ENCODE assay signal across 8 cellular contexts in genomic region chr17:32523017-32523680, GRCh38. TPM values are rescaled to one million over a fixed set of nuclear protein-coding genes. Genes with fewer than 3 reads are reported as not detected.
DNase-seq lines count a peak whose midpoint lies in the region; ATAC-seq and TF ChIP-seq lines count a peak whose summit lies in the region.

No MANE protein-coding gene starts in this region.

- peaks cover 64% of the 10 kb centered on the region for H3K4me1 Mint-ChIP-seq in activated naive CD8-positive, alpha-beta T cell treated with anti-CD3 and anti-CD28 coated beads for 36 hours

- H3K27me3 Mint-ChIP-seq in activated naive CD8-positive, alpha-beta T cell treated with anti-CD3 and anti-CD28 coated beads for 36 hours = no peaks in the 10 kb centered on the region

- peak; percentile 80 for DNase-seq in GM10266 (ENCODE audit: extremely low spot score)
- peak; percentile 63 for DNase-seq in activated naive CD8-positive, alpha-beta T cell treated with anti-CD3 and anti-CD28 coated beads for 36 hours
- DNase-seq in 8988T = no peak
- no peak for DNase-seq in NCI-H1048 (lab: John Stamatoyannopoulos, UW)
- no peak for DNase-seq in dedifferentiated amniotic fluid mesenchymal stem cell (ENCODE audit: extremely low spot score)

- no peak for TF ChIP-seq CTCF in GM10266 (IDR thresholded peaks at IDR 0.05; ENCODE audit: control insufficient read depth, insufficient read depth, low read depth, missing control alignments)

- H3K9me3 Mint-ChIP-seq in activated naive CD8-positive, alpha-beta T cell treated with anti-CD3 and anti-CD28 coated beads for 36 hours = peaks cover 5% of the 10 kb centered on the region

- peak overlapping the region; percentile 7 for H3K4me3 Mint-ChIP-seq in activated naive CD8-positive, alpha-beta T cell treated with anti-CD3 and anti-CD28 coated beads for 36 hours

- peak; percentile 48 for ATAC-seq in GM19467 (IDR thresholded peaks at IDR 0.05; ENCODE audit: unreplicated experiment)
- peak; percentile 50 for ATAC-seq in HG03457 (IDR thresholded peaks at IDR 0.05; ENCODE audit: unreplicated experiment)
- ATAC-seq in SK-N-SH treated with all-trans-retinoic acid at 6 μM for 48 hours = no peak

- H3K36me3 Mint-ChIP-seq in activated naive CD8-positive, alpha-beta T cell treated with anti-CD3 and anti-CD28 coated beads for 36 hours = peaks cover 13% of the 10 kb centered on the region

- peak overlapping the region; percentile 94 for H3K27ac Mint-ChIP-seq in activated naive CD8-positive, alpha-beta T cell treated with anti-CD3 and anti-CD28 coated beads for 36 hours

TF ChIP-seq in SK-N-SH treated with all-trans-retinoic acid at 6 μM for 48 hours, 23 proteins besides CTCF, POLR2A, EP300 and RAD21:
- TF ChIP-seq ARNTL (CRISPR knock-in tag; IDR thresholded peaks at IDR 0.05; ENCODE audit: borderline replicate concordance, low read depth) (no peak), ISL1 (CRISPR knock-in tag; IDR thresholded peaks at IDR 0.05) (no peak), PPARA (CRISPR knock-in tag; IDR thresholded peaks at IDR 0.05; ENCODE audit: borderline replicate concordance) (no peak), RARB (CRISPR knock-in tag; IDR thresholded peaks at IDR 0.05) (no peak), SNAI2 (CRISPR knock-in tag; IDR thresholded peaks at IDR 0.05) (no peak), ZNF70 (CRISPR knock-in tag; IDR thresholded peaks at IDR 0.05) (no peak), CSDC2 (CRISPR knock-in tag; IDR thresholded peaks at IDR 0.05) (no peak), ZFP3 (CRISPR knock-in tag; IDR thresholded peaks at IDR 0.05) (no peak), CREB5 (CRISPR knock-in tag; IDR thresholded peaks at IDR 0.05; ENCODE audit: low read depth) (no peak), TCF4 (CRISPR knock-in tag; IDR thresholded peaks at IDR 0.05; ENCODE audit: borderline replicate concordance) (no peak), ZFP30 (CRISPR knock-in tag; IDR thresholded peaks at IDR 0.05) (no peak), TSHZ2 (CRISPR knock-in tag; IDR thresholded peaks at IDR 0.05) (no peak), ZC3H10 (CRISPR knock-in tag; IDR thresholded peaks at IDR 0.05) (no peak), BACH2 (CRISPR knock-in tag; IDR thresholded peaks at IDR 0.05; ENCODE audit: borderline replicate concordance) (no peak), OSR1 (CRISPR knock-in tag; IDR thresholded peaks at IDR 0.05) (no peak), ZNF565 (CRISPR knock-in tag; conservative IDR thresholded peaks at IDR 0.05; ENCODE audit: low read depth) (no peak), CSRNP3 (CRISPR knock-in tag; IDR thresholded peaks at IDR 0.05) (no peak), ESRRG (CRISPR knock-in tag; IDR thresholded peaks at IDR 0.05) (no peak)
- TF ChIP-seq, protein P1, sequence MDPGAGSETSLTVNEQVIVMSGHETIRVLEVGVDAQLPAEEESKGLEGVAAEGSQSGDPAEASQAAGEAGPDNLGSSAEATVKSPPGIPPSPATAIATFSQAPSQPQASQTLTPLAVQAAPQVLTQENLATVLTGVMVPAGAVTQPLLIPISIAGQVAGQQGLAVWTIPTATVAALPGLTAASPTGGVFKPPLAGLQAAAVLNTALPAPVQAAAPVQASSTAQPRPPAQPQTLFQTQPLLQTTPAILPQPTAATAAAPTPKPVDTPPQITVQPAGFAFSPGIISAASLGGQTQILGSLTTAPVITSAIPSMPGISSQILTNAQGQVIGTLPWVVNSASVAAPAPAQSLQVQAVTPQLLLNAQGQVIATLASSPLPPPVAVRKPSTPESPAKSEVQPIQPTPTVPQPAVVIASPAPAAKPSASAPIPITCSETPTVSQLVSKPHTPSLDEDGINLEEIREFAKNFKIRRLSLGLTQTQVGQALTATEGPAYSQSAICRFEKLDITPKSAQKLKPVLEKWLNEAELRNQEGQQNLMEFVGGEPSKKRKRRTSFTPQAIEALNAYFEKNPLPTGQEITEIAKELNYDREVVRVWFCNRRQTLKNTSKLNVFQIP (CRISPR knock-in tag; IDR thresholded peaks at IDR 0.05; ENCODE audit: borderline replicate concordance, low read depth) = no peak
TF ChIP-seq in SK-N-SH treated with all-trans-retinoic acid at 6 μM for 48 hours: peak in this region for 0.

RNA-seq across cellular contexts. Expression of gene CDK5R1, which starts 36.4 kb away (rescaled TPM):
- total RNA-seq in activated naive CD8-positive, alpha-beta T cell treated with anti-CD3 and anti-CD28 coated beads for 36 hours = 1 to 10 TPM; 9.7 to 9.9 TPM

Comparison
In these comparisons a context has a peak if more than half of its experiments do, and no peak if none do; other contexts are left out.
1. DNase-seq: peak in GM10266 (single experiment) and activated naive CD8-positive, alpha-beta T cell treated with anti-CD3 and anti-CD28 coated beads for 36 hours (single experiment); none in 8988T (single experiment), NCI-H1048 (single experiment) and dedifferentiated amniotic fluid mesenchymal stem cell (single experiment).